12 cellular contexts compared by ENCODE assay signal in the genomic region with DNA sequence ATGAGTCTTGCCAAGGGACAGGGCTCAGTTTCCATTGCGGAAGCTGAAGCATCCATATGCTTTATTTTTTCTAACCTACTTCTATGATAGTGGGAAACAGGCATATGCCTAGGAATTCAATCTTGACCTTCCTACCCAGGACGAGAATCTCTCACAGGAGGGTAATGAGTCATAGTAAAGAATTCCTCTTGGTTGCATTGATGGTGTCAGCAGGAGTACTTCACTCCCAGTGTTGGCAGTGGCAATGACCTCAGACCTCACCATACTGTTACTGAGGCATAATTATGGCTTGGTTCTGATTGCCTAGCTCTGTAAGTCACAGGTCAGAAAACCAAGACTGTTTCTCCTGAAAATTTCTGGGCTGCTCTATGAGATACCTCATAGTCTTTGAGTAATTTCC.
DNase-seq lines count a peak whose midpoint lies in the region; TF ChIP-seq lines count a peak whose summit lies in the region.
"Had no signal": no experiment of that assay in that cellular context is flagged by ENCODE, and none has a peak within 500 bp of the region (broad histone marks: within the 10 kb centered on the region; RNA-seq: fewer than 3 reads in every experiment).

No MANE protein-coding gene starts in this region.

- DNase-seq in DMS53 treated with DMSO at 0.1 percent for 48 hours (lab: John Stamatoyannopoulos, UW; ENCODE audit: unreplicated experiment) (peak; percentile 58), MG63 (peak; percentile 51), cardiac fibroblast (ENCODE audit: low read depth in 2 of 2) (peak; percentile 46 to 48), mesenchymal stem cell (peak; percentile 61), Caco-2 (no peak), NCI-H1417 (lab: John Stamatoyannopoulos, UW) (no peak), T-helper 1 cell (no peak)
- DNase-seq in activated effector memory CD4-positive, alpha-beta T cell treated with Interleukin-2 at 50 U/mL for 16 hours, result no peak
- DNase-seq: CD4-positive, alpha-beta T cell; glutamatergic neuron; NCI-H2107 had no signal

- no peaks in the 10 kb centered on the region for H3K36me3 Mint-ChIP-seq in Caco-2 (ENCODE audit: insufficient read depth, unreplicated experiment)

- H2BK5ac ChIP-seq in mesenchymal stem cell (ENCODE audit: low read depth, low read length, poor library complexity, severe bottlenecking), result no peak overlapping the region

- TF ChIP-seq CTCF in cardiac fibroblast (IDR thresholded peaks at IDR 0.05; ENCODE audit: low read depth, low read length) (no peak), Caco-2 (IDR thresholded peaks at IDR 0.05; ENCODE audit: insufficient read depth in 1 of 2, low read depth in 1 of 2, low read length in 1 of 2, severe bottlenecking in 1 of 2, unreplicated experiment in 1 of 2) (no peak)

- H3K9me3 ChIP-seq in MG63 (no peaks in the 10 kb centered on the region), mesenchymal stem cell (ENCODE audit: control insufficient read depth, low read length) (no peaks in the 10 kb centered on the region), Caco-2 (no peaks in the 10 kb centered on the region)

- peak overlapping the region; percentile 51 for H3K27ac ChIP-seq in mesenchymal stem cell (ENCODE audit: low read length, poor library complexity, severe bottlenecking)
- H3K27ac ChIP-seq: skin epidermis had no signal

- intact Hi-C loops in Caco-2 (cut with micrococcal nuclease; ENCODE audit: unreplicated experiment), result no loop called here

- H3K18ac ChIP-seq in mesenchymal stem cell (ENCODE audit: low read depth in 1 of 2, low read length in 2 of 2), result no peak overlapping the region

- H3K79me1 ChIP-seq in mesenchymal stem cell (replicated peaks; ENCODE audit: low read length, poor library complexity, severe bottlenecking), result no peaks in the 10 kb centered on the region

- no peak overlapping the region for H2BK120ac ChIP-seq in mesenchymal stem cell (ENCODE audit: low read depth, low read length)

- no peak overlapping the region for H2AK5ac ChIP-seq in mesenchymal stem cell (ENCODE audit: low read length, severe bottlenecking)

- H3K27me3 ChIP-seq in MG63, result no peaks in the 10 kb centered on the region
- H3K27me3 ChIP-seq in mesenchymal stem cell (ENCODE audit: control insufficient read depth in 1 of 2, insufficient read depth in 1 of 2, low read length in 2 of 2), result no peaks in the 10 kb centered on the region
- H3K27me3 ChIP-seq in Caco-2 (replicated peaks; ENCODE audit: control insufficient read depth, insufficient read depth, low read length), result no peaks in the 10 kb centered on the region

- H3K9ac ChIP-seq in mesenchymal stem cell (ENCODE audit: low read length), result no peak overlapping the region

- H2BK12ac ChIP-seq in mesenchymal stem cell (ENCODE audit: low read length in 2 of 2), result no peak overlapping the region

- H3K4me3 ChIP-seq in MG63 (no peak overlapping the region), cardiac fibroblast (replicated peaks in 1 of 2; ENCODE audit: low read depth in 2 of 2, low read length in 2 of 2) (no peak overlapping the region), mesenchymal stem cell (ENCODE audit: insufficient read depth in 1 of 2, low read depth in 1 of 2, low read length in 2 of 2) (no peak overlapping the region), Caco-2 (ENCODE audit: low read depth, low read length) (no peak overlapping the region)
- H3K4me3 ChIP-seq: skin epidermis had no signal

- H3K36me3 ChIP-seq in MG63 (no peaks in the 10 kb centered on the region), mesenchymal stem cell (ENCODE audit: control insufficient read depth in 1 of 2, insufficient read depth in 2 of 2, low read depth in 1 of 2, low read length in 2 of 2) (no peaks in the 10 kb centered on the region), Caco-2 (ENCODE audit: control insufficient read depth, insufficient read depth, low read length) (no peaks in the 10 kb centered on the region)

- no peak overlapping the region for H3K4me3 Mint-ChIP-seq in Caco-2 (ENCODE audit: unreplicated experiment)
- H3K4me3 Mint-ChIP-seq: CD4-positive, alpha-beta T cell had no signal

- no peak overlapping the region for H4K8ac ChIP-seq in mesenchymal stem cell (ENCODE audit: low read length)

- CTCF ChIA-PET in Caco-2 (lab: Charles Lee), result no interaction called here

- H3K27me3 Mint-ChIP-seq in Caco-2 (ENCODE audit: insufficient read depth, unreplicated experiment), result no peaks in the 10 kb centered on the region

- H3K14ac ChIP-seq in mesenchymal stem cell (ENCODE audit: low read length in 2 of 2), result no peak overlapping the region

- 100% methylated on average over 1 of the region's 2 CpGs for WGBS in mesenchymal stem cell

- no peak overlapping the region for H2AFZ ChIP-seq in mesenchymal stem cell (ENCODE audit: low read depth, low read length)

- H3K4ac ChIP-seq in mesenchymal stem cell (ENCODE audit: low read depth in 1 of 2, low read length in 2 of 2), result no peak overlapping the region

- peaks cover 6% of the 10 kb centered on the region for H3K4me1 Mint-ChIP-seq in Caco-2 (ENCODE audit: low read depth, unreplicated experiment)

- no peak overlapping the region for H3K4me2 ChIP-seq in mesenchymal stem cell (ENCODE audit: low read length, poor library complexity, severe bottlenecking)

- no peak overlapping the region for H3K27ac Mint-ChIP-seq in Caco-2 (ENCODE audit: unreplicated experiment)
- H3K27ac Mint-ChIP-seq: CD4-positive, alpha-beta T cell had no signal

- H2BK15ac ChIP-seq in mesenchymal stem cell (ENCODE audit: low read depth, poor library complexity, severe bottlenecking), result no peak overlapping the region

- no TSS peak for BruUV-seq in Caco-2 (replicated peaks; lab: Mats Ljungman, UMichigan)

- no peak overlapping the region for H3K23ac ChIP-seq in mesenchymal stem cell (ENCODE audit: low read length in 2 of 2)

- no peaks in the 10 kb centered on the region for H3K9me3 Mint-ChIP-seq in Caco-2 (ENCODE audit: unreplicated experiment)
- H3K9me3 Mint-ChIP-seq: CD4-positive, alpha-beta T cell had no signal

- no peaks in the 10 kb centered on the region for H3K4me1 ChIP-seq in mesenchymal stem cell (ENCODE audit: control insufficient read depth, insufficient read depth, low read depth, low read length)
- no peaks in the 10 kb centered on the region for H3K4me1 ChIP-seq in Caco-2

- POLR2A ChIA-PET in Caco-2 (lab: Charles Lee), result no interaction called here

- H4K91ac ChIP-seq in mesenchymal stem cell (ENCODE audit: low read length), result no peak overlapping the region

Comparison
In these comparisons a context has a peak if more than half of its experiments do, and no peak if none do; other contexts are left out.
1. DNase-seq: peak in DMS53 treated with DMSO at 0.1 percent for 48 hours (single experiment), MG63 (single experiment), cardiac fibroblast (2 of 2) and mesenchymal stem cell (single experiment); none in Caco-2 (0 of 2), activated effector memory CD4-positive, alpha-beta T cell treated with Interleukin-2 at 50 U/mL for 16 hours (single experiment), NCI-H1417 (0 of 3) and T-helper 1 cell (0 of 5).